ENCODE assay signal across 1 cellular context in the genomic region with DNA sequence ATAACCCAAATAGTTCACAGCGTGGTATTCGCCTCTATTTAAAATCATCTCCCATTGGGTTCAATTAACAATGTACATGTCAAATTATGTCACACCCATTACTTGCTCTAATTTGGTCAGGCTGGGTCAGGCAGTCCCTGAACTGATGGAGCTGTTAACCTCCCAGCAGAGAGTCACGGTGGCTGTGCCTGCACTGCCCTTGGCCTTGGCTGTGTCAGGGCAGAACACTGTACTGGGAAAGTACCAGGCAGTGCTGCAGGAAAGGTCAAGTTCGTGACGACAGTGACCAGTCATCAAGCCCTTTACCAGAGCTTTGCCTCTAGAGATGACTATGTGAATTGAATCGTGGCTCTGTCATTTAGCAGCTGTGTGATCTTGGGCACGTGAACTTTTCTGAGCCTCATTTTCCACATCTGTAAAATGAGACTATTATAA.
A peak's percentile ranks its signal among the peaks of the same experiment; 100 is the strongest.
TF ChIP-seq lines count a peak whose summit lies in the region.

No MANE protein-coding gene starts in this region.

TF ChIP-seq in GM12878, 131 proteins besides CTCF, POLR2A, EP300 and RAD21 (continued from another document):
- TF ChIP-seq, protein P1, sequence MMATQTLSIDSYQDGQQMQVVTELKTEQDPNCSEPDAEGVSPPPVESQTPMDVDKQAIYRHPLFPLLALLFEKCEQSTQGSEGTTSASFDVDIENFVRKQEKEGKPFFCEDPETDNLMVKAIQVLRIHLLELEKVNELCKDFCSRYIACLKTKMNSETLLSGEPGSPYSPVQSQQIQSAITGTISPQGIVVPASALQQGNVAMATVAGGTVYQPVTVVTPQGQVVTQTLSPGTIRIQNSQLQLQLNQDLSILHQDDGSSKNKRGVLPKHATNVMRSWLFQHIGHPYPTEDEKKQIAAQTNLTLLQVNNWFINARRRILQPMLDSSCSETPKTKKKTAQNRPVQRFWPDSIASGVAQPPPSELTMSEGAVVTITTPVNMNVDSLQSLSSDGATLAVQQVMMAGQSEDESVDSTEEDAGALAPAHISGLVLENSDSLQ (IDR thresholded peaks at IDR 0.05), result peak; percentile 23; the same call in 1 of the 2 replicates
- no peak for TF ChIP-seq HDAC2 (IDR thresholded peaks at IDR 0.05)
- TF ChIP-seq, protein P2, sequence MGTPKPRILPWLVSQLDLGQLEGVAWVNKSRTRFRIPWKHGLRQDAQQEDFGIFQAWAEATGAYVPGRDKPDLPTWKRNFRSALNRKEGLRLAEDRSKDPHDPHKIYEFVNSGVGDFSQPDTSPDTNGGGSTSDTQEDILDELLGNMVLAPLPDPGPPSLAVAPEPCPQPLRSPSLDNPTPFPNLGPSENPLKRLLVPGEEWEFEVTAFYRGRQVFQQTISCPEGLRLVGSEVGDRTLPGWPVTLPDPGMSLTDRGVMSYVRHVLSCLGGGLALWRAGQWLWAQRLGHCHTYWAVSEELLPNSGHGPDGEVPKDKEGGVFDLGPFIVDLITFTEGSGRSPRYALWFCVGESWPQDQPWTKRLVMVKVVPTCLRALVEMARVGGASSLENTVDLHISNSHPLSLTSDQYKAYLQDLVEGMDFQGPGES (IDR thresholded peaks at IDR 0.05), result no peak
- no peak for TF ChIP-seq EGR1 (IDR thresholded peaks at IDR 0.05; ENCODE audit: borderline replicate concordance in 1 of 2, low read depth in 2 of 2, low read length in 2 of 2)
- TF ChIP-seq, protein P3, sequence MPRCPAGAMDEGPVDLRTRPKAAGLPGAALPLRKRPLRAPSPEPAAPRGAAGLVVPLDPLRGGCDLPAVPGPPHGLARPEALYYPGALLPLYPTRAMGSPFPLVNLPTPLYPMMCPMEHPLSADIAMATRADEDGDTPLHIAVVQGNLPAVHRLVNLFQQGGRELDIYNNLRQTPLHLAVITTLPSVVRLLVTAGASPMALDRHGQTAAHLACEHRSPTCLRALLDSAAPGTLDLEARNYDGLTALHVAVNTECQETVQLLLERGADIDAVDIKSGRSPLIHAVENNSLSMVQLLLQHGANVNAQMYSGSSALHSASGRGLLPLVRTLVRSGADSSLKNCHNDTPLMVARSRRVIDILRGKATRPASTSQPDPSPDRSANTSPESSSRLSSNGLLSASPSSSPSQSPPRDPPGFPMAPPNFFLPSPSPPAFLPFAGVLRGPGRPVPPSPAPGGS (IDR thresholded peaks at IDR 0.05; ENCODE audit: borderline replicate concordance, insufficient read depth, low read depth, low read length, poor library complexity, severe bottlenecking), result peak; percentile 45
- TF ChIP-seq RELA (IDR thresholded peaks at IDR 0.05; ENCODE audit: borderline replicate concordance, partially characterized antibody), result peak; percentile 90
- TF ChIP-seq NFYA (IDR thresholded peaks at IDR 0.05; ENCODE audit: borderline replicate concordance, low read depth, low read length), result no peak
- TF ChIP-seq ZNF622 (IDR thresholded peaks at IDR 0.05), result no peak
- no peak for TF ChIP-seq SMARCA5 (IDR thresholded peaks at IDR 0.05)
- TF ChIP-seq DPF2 (IDR thresholded peaks at IDR 0.05), result peak; percentile 66
- TF ChIP-seq YY1 (IDR thresholded peaks at IDR 0.05; ENCODE audit: low read depth, low read length), result no peak
TF ChIP-seq in GM12878: peak in this region for 45.
